In genomic region chr14:106287506-106287905, GRCh38 we compare ENCODE assay signal across 21 cellular contexts.
DNase-seq lines count a peak whose midpoint lies in the region; ATAC-seq and TF ChIP-seq lines count a peak whose summit lies in the region.
"Had no signal": no experiment of that assay in that cellular context is flagged by ENCODE, and none has a peak within 500 bp of the region (broad histone marks: within the 10 kb centered on the region; RNA-seq: fewer than 3 reads in every experiment).

No MANE protein-coding gene starts in this region.

- H3K4me3 ChIP-seq in testis (peak overlapping the region; percentile 34 to 45), colonic mucosa (no peak overlapping the region)
- H3K4me3 ChIP-seq: A549; BLaER1 treated with 17β-estradiol and CSF1 and Interleukin-3, amounts not matched to agents 10 nM and 100 nM; GM12878 had no signal

- H3K27ac ChIP-seq in testis, result no peak overlapping the region
- H3K27ac ChIP-seq in colonic mucosa, result no peak overlapping the region
- H3K27ac ChIP-seq: 22Rv1; A549; BLaER1 treated with 17β-estradiol and CSF1 and Interleukin-3, amounts not matched to agents 10 nM and 100 nM; C4-2B had no signal

- H3K36me3 Mint-ChIP-seq in activated naive CD4-positive, alpha-beta T cell treated with anti-CD3 and anti-CD28 coated beads, Interleukin-2, amount 50 U/mL, for 24 hours, result no peaks in the 10 kb centered on the region
- H3K36me3 Mint-ChIP-seq in activated naive CD4-positive, alpha-beta T cell treated with anti-CD3 and anti-CD28 coated beads, Interleukin-2, amount 50 U/mL, for 72 hours, result no peaks in the 10 kb centered on the region
- H3K36me3 Mint-ChIP-seq: CD8-positive, alpha-beta T cell had no signal

- DNase-seq in activated naive CD4-positive, alpha-beta T cell treated with anti-CD3 and anti-CD28 coated beads, Interleukin-2, amount 50 U/mL, for 72 hours (ENCODE audit: low spot score in 2 of 2), result no peak
- DNase-seq in testis (no peak), colonic mucosa (no peak), NCI-H2107 (lab: John Stamatoyannopoulos, UW) (no peak)
- DNase-seq: AML-193; Caco-2; Calu3; CD4-positive, alpha-beta T cell; CD8-positive, alpha-beta T cell; DMS79 treated with DMSO at 0.1 percent for 48 hours; EL; GDM1 had no signal

- H3K36me3 ChIP-seq in testis (ENCODE audit: low read depth, missing control alignments) (no peaks in the 10 kb centered on the region), colonic mucosa (no peaks in the 10 kb centered on the region)

- no peak overlapping the region for H3K9ac ChIP-seq in colonic mucosa (ENCODE audit: low read depth in 2 of 2, low read length in 2 of 2)
- H3K9ac ChIP-seq: BLaER1 treated with 17β-estradiol and CSF1 and Interleukin-3, amounts not matched to agents 10 nM and 100 nM had no signal

- H3K27me3 ChIP-seq in testis, result no peaks in the 10 kb centered on the region
- no peaks in the 10 kb centered on the region for H3K27me3 ChIP-seq in colonic mucosa
- H3K27me3 ChIP-seq: BLaER1 treated with 17β-estradiol and CSF1 and Interleukin-3, amounts not matched to agents 10 nM and 100 nM had no signal

- WGBS in testis, 2 donors, result 62 to 78% methylated on average over 18 to 29 of the region's 29 CpGs

- no peak for ATAC-seq in activated naive CD4-positive, alpha-beta T cell treated with anti-CD3 and anti-CD28 coated beads, Interleukin-2, amount 50 U/mL, for 72 hours
- ATAC-seq in SK-N-SH treated with all-trans-retinoic acid at 6 μM for 48 hours (peak; percentile 21; the same call in 1 of the 3 replicates), GM18861 (IDR thresholded peaks at IDR 0.05; ENCODE audit: unreplicated experiment) (no peak)
- ATAC-seq: CD8-positive, alpha-beta T cell had no signal

- no peaks in the 10 kb centered on the region for H3K9me3 Mint-ChIP-seq in activated naive CD4-positive, alpha-beta T cell treated with anti-CD3 and anti-CD28 coated beads, Interleukin-2, amount 50 U/mL, for 24 hours
- H3K9me3 Mint-ChIP-seq in activated naive CD4-positive, alpha-beta T cell treated with anti-CD3 and anti-CD28 coated beads, Interleukin-2, amount 50 U/mL, for 72 hours, result no peaks in the 10 kb centered on the region
- H3K9me3 Mint-ChIP-seq: CD4-positive, alpha-beta T cell; CD8-positive, alpha-beta T cell had no signal

- no peak for TF ChIP-seq POLR2A in testis (IDR thresholded peaks at IDR 0.05)

- peaks cover 10% of the 10 kb centered on the region for H3K27me3 Mint-ChIP-seq in activated naive CD4-positive, alpha-beta T cell treated with anti-CD3 and anti-CD28 coated beads, Interleukin-2, amount 50 U/mL, for 24 hours

- H3K9me3 ChIP-seq in testis, result no peaks in the 10 kb centered on the region
- H3K9me3 ChIP-seq in colonic mucosa, result no peaks in the 10 kb centered on the region
- H3K9me3 ChIP-seq: A549, Caco-2 had no signal

- intact Hi-C loops in testis (cut with DNase I; ENCODE audit: low total_unique reads), result no loop called here
- intact Hi-C loops in colonic mucosa (cut with DNase I), result no loop called here

- H3K27ac Mint-ChIP-seq in activated naive CD4-positive, alpha-beta T cell treated with anti-CD3 and anti-CD28 coated beads, Interleukin-2, amount 50 U/mL, for 24 hours, result peak overlapping the region; percentile 41
- H3K27ac Mint-ChIP-seq in activated naive CD4-positive, alpha-beta T cell treated with anti-CD3 and anti-CD28 coated beads, Interleukin-2, amount 50 U/mL, for 72 hours, result no peak overlapping the region
- H3K27ac Mint-ChIP-seq: B cell; CD4-positive, alpha-beta T cell; CD8-positive, alpha-beta T cell had no signal

- no peaks in the 10 kb centered on the region for H3K4me1 Mint-ChIP-seq in activated naive CD4-positive, alpha-beta T cell treated with anti-CD3 and anti-CD28 coated beads, Interleukin-2, amount 50 U/mL, for 24 hours
- H3K4me1 Mint-ChIP-seq: B cell had no signal

- no peak for TF ChIP-seq CTCF in testis (IDR thresholded peaks at IDR 0.05)
- no peak for TF ChIP-seq CTCF in colonic mucosa (IDR thresholded peaks at IDR 0.05)

- H3K4me3 Mint-ChIP-seq in activated naive CD4-positive, alpha-beta T cell treated with anti-CD3 and anti-CD28 coated beads, Interleukin-2, amount 50 U/mL, for 24 hours, result no peak overlapping the region
- H3K4me3 Mint-ChIP-seq: B cell; CD4-positive, alpha-beta T cell; CD8-positive, alpha-beta T cell had no signal

- H3K4me1 ChIP-seq in testis (no peaks in the 10 kb centered on the region), colonic mucosa (no peaks in the 10 kb centered on the region)
- H3K4me1 ChIP-seq: A549, Caco-2 had no signal

TF ChIP-seq in SK-N-SH treated with all-trans-retinoic acid at 6 μM for 48 hours, 23 proteins besides CTCF, POLR2A, EP300 and RAD21:
- no peak for TF ChIP-seq PATZ1 (CRISPR knock-in tag; IDR thresholded peaks at IDR 0.05; ENCODE audit: borderline replicate concordance)
- no peak for TF ChIP-seq ZNF70 (CRISPR knock-in tag; IDR thresholded peaks at IDR 0.05)
- no peak for TF ChIP-seq ISL1 (CRISPR knock-in tag; IDR thresholded peaks at IDR 0.05)
- TF ChIP-seq CSRNP3 (CRISPR knock-in tag; IDR thresholded peaks at IDR 0.05), result no peak
- TF ChIP-seq, protein P1, sequence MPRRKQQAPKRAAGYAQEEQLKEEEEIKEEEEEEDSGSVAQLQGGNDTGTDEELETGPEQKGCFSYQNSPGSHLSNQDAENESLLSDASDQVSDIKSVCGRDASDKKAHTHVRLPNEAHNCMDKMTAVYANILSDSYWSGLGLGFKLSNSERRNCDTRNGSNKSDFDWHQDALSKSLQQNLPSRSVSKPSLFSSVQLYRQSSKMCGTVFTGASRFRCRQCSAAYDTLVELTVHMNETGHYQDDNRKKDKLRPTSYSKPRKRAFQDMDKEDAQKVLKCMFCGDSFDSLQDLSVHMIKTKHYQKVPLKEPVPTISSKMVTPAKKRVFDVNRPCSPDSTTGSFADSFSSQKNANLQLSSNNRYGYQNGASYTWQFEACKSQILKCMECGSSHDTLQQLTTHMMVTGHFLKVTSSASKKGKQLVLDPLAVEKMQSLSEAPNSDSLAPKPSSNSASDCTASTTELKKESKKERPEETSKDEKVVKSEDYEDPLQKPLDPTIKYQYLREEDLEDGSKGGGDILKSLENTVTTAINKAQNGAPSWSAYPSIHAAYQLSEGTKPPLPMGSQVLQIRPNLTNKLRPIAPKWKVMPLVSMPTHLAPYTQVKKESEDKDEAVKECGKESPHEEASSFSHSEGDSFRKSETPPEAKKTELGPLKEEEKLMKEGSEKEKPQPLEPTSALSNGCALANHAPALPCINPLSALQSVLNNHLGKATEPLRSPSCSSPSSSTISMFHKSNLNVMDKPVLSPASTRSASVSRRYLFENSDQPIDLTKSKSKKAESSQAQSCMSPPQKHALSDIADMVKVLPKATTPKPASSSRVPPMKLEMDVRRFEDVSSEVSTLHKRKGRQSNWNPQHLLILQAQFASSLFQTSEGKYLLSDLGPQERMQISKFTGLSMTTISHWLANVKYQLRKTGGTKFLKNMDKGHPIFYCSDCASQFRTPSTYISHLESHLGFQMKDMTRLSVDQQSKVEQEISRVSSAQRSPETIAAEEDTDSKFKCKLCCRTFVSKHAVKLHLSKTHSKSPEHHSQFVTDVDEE (CRISPR knock-in tag; IDR thresholded peaks at IDR 0.05), result no peak
- TF ChIP-seq BACH2 (CRISPR knock-in tag; IDR thresholded peaks at IDR 0.05; ENCODE audit: borderline replicate concordance), result no peak
- TF ChIP-seq OSR1 (CRISPR knock-in tag; IDR thresholded peaks at IDR 0.05), result no peak
- TF ChIP-seq ZFP3 (CRISPR knock-in tag; IDR thresholded peaks at IDR 0.05), result no peak
- no peak for TF ChIP-seq TOX (CRISPR knock-in tag; IDR thresholded peaks at IDR 0.05; ENCODE audit: borderline replicate concordance)
- no peak for TF ChIP-seq SNAI2 (CRISPR knock-in tag; IDR thresholded peaks at IDR 0.05)
- no peak for TF ChIP-seq ARNTL (CRISPR knock-in tag; IDR thresholded peaks at IDR 0.05; ENCODE audit: borderline replicate concordance, low read depth)
